ENCODE assay signal across 14 cellular contexts in the genomic region with DNA sequence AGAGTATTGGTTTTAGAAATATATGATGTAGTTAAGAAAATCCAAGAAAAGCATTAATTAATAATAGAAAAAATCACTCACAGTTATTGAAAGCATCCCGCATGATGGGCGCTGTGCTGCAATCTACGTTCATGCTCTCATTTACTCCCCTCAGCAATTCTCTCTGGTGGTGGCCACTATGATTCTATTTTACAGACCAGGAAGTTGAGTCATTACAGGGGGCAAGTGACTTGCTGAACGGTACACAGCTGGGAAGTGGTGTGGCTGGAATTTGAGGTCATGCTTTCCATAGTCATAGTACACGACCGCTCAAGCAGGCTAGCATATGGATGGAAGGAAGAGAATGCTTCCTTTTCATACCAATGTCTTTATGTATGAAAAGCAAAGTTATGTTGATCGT.
DNase-seq lines count a peak whose midpoint lies in the region; ATAC-seq and TF ChIP-seq lines count a peak whose summit lies in the region.
"Had no signal": no experiment of that assay in that cellular context is flagged by ENCODE, and none has a peak within 500 bp of the region (broad histone marks: within the 10 kb centered on the region; RNA-seq: fewer than 3 reads in every experiment).

No MANE protein-coding gene starts in this region.

- no peak for TF ChIP-seq CTCF in AG04450 (IDR thresholded peaks at IDR 0.05; ENCODE audit: low read depth, low read length)
- TF ChIP-seq CTCF in cardiac fibroblast (IDR thresholded peaks at IDR 0.05; ENCODE audit: low read depth, low read length): no peak
- no peak for TF ChIP-seq CTCF in left lung (IDR thresholded peaks at IDR 0.05)

- no peaks in the 10 kb centered on the region for H3K27me3 ChIP-seq in AG04450 (ENCODE audit: control insufficient read depth, insufficient read depth, low read length)
- H3K27me3 ChIP-seq in left lung: no peaks in the 10 kb centered on the region
- H3K27me3 ChIP-seq: adrenal gland, neutrophil, stomach had no signal

- H3K4me3 ChIP-seq in AG04450 (ENCODE audit: low read depth, low read length) (peak overlapping the region; percentile 27; the same call in 1 of the 2 replicates), cardiac fibroblast (replicated peaks in 1 of 2; ENCODE audit: low read depth in 2 of 2, low read length in 2 of 2) (peak overlapping the region in 1 of 2 donors; percentile 33), left lung (no peak overlapping the region)
- H3K4me3 ChIP-seq: adrenal gland, stomach had no signal

- peak; percentile 86 for DNase-seq in AG04450 (ENCODE audit: low read depth, low spot score)
- DNase-seq in NCI-H226: peak; percentile 4
- DNase-seq in cardiac fibroblast (ENCODE audit: low read depth in 2 of 2): peak; percentile 81 to 98
- no peak for DNase-seq in left lung
- no peak for DNase-seq in cortex of kidney (lab: John Stamatoyannopoulos, UW)
- no peak for DNase-seq in NCI-H526 (lab: John Stamatoyannopoulos, UW)
- DNase-seq in G401 (ENCODE audit: low spot score): no peak
- DNase-seq: adrenal gland; erythroblast; NCI-H187 treated with DMSO at 0.1 percent for 48 hours; stimulated activated CD4-positive, alpha-beta T cell treated with anti-CD3 and anti-CD28 coated beads, Interleukin-4, amount 100 ng/mL, for 4 hours; stomach had no signal

- ATAC-seq in left lung (peak; percentile 30), GM21723 (IDR thresholded peaks at IDR 0.05; ENCODE audit: unreplicated experiment) (no peak)

- in situ Hi-C loops in G401 (cut with HindIII; ENCODE audit: low sequenced_read_pairs): no loop called here

- H3K36me3 ChIP-seq in left lung: no peaks in the 10 kb centered on the region
- H3K36me3 ChIP-seq: adrenal gland, neutrophil, stomach had no signal

- CTCF ChIA-PET in AG04450 (lab: Charles Lee): no interaction called here

- H3K4me1 ChIP-seq in left lung: no peaks in the 10 kb centered on the region
- H3K4me1 ChIP-seq: adrenal gland had no signal

- intact Hi-C loops in left lung (cut with DNase I): no loop called here

- H3K9me3 ChIP-seq in AG04450 (ENCODE audit: control insufficient read depth, insufficient read depth, low read length) (peaks cover 4% of the 10 kb centered on the region; the same call in 1 of the 2 replicates), left lung (no peaks in the 10 kb centered on the region)
- H3K9me3 ChIP-seq: adrenal gland, neutrophil, stomach had no signal

- POLR2A ChIA-PET in AG04450 (lab: Yijun Ruan, JAX): interaction anchor here (1.4 kb wide), 1 partner anchor 27 kb away, joined by 5 read pairs; no protein-coding TSS in a partner anchor

- H3K27ac ChIP-seq in AG04450 (ENCODE audit: low read depth, low read length) (peak overlapping the region; percentile 66), left lung (peak overlapping the region in 1 of 2 donors; percentile 16)
- H3K27ac ChIP-seq: adrenal gland, neutrophil had no signal

Comparison
In these comparisons a context has a peak if more than half of its experiments do, and no peak if none do; other contexts are left out.
1. DNase-seq: peak in AG04450 (single experiment), NCI-H226 (single experiment) and cardiac fibroblast (2 of 2); none in left lung (0 of 2), cortex of kidney (single experiment), NCI-H526 (0 of 2) and G401 (single experiment).